Comparison of ENCODE assay signal across 1 cellular context in the genomic region with DNA sequence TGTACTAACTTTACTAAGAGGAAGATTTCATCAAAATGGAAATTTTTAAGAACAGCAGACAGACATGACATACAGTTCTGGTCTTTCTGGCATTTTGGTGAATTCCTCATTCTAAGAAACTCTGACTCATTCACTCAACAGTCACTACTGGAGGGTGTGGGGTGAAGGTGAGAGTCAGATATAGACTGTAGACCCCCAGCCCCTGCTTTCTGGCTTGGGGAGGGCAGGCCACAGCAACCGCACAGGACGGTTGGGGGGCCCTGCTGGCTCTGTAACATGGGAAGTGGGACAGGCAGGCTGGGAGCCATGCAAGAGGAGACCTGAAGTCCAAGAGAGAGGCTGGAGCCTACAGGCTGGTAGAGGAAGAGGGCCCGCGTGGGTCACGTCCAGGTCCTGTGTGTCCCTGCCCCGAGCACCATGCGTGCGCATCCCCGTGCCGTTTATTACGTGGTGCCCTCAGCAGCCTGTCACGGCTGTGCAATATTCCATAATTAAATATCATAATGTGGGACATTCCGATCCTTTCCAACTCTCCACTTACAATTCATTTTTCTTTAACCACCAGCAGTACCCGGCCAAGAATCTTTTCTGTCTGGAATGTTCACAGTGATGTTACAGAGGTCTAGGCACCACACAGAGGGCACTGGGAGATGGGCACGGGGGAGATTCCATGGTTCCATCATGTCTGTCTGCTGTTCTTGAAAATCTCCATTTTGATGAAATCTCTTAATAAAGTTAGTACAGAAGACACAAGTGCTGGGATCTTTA.
TF ChIP-seq lines count a peak whose summit lies in the region.

No MANE protein-coding gene starts in this region.

TF ChIP-seq in GM12878, 131 proteins besides CTCF, POLR2A, EP300 and RAD21 (continued from another document):
- TF ChIP-seq MEF2A (IDR thresholded peaks at IDR 0.05; ENCODE audit: insufficient read depth, low read depth, low read length) = 0 out of 2 replicates have a peak, but pooled peaks have one; percentile 52
- TF ChIP-seq GATAD2B (conservative IDR thresholded peaks at IDR 0.05; ENCODE audit: low read depth) = peak; percentile 42; the same call in 1 of the 2 replicates
- TF ChIP-seq EED (IDR thresholded peaks at IDR 0.05; ENCODE audit: low read depth) = peak; percentile 98
- TF ChIP-seq, protein P1, sequence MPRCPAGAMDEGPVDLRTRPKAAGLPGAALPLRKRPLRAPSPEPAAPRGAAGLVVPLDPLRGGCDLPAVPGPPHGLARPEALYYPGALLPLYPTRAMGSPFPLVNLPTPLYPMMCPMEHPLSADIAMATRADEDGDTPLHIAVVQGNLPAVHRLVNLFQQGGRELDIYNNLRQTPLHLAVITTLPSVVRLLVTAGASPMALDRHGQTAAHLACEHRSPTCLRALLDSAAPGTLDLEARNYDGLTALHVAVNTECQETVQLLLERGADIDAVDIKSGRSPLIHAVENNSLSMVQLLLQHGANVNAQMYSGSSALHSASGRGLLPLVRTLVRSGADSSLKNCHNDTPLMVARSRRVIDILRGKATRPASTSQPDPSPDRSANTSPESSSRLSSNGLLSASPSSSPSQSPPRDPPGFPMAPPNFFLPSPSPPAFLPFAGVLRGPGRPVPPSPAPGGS (IDR thresholded peaks at IDR 0.05; ENCODE audit: borderline replicate concordance, insufficient read depth, low read depth, low read length, poor library complexity, severe bottlenecking) = peak; percentile 79
- TF ChIP-seq BCL11A (IDR thresholded peaks at IDR 0.05; ENCODE audit: low read depth, low read length) = peak; percentile 56
- TF ChIP-seq, protein P2, sequence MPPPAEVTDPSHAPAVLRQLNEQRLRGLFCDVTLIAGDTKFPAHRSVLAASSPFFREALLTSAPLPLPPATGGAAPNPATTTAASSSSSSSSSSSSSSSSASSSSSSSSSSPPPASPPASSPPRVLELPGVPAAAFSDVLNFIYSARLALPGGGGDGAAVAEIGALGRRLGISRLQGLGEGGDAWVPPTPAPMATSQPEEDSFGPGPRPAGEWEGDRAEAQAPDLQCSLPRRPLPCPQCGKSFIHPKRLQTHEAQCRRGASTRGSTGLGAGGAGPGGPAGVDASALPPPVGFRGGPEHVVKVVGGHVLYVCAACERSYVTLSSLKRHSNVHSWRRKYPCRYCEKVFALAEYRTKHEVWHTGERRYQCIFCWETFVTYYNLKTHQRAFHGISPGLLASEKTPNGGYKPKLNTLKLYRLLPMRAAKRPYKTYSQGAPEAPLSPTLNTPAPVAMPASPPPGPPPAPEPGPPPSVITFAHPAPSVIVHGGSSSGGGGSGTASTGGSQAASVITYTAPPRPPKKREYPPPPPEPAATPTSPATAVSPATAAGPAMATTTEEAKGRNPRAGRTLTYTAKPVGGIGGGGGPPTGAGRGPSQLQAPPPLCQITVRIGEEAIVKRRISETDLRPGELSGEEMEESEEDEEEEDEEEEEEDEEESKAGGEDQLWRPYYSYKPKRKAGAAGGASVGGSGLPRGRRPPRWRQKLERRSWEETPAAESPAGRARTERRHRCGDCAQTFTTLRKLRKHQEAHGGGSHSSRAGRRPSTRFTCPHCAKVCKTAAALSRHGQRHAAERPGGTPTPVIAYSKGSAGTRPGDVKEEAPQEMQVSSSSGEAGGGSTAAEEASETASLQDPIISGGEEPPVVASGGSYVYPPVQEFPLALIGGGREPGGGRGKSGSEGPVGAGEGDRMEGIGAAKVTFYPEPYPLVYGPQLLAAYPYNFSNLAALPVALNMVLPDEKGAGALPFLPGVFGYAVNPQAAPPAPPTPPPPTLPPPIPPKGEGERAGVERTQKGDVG (CRISPR knock-in tag; IDR thresholded peaks at IDR 0.05) = no peak
